2 cellular contexts compared by ENCODE assay signal in the genomic region with DNA sequence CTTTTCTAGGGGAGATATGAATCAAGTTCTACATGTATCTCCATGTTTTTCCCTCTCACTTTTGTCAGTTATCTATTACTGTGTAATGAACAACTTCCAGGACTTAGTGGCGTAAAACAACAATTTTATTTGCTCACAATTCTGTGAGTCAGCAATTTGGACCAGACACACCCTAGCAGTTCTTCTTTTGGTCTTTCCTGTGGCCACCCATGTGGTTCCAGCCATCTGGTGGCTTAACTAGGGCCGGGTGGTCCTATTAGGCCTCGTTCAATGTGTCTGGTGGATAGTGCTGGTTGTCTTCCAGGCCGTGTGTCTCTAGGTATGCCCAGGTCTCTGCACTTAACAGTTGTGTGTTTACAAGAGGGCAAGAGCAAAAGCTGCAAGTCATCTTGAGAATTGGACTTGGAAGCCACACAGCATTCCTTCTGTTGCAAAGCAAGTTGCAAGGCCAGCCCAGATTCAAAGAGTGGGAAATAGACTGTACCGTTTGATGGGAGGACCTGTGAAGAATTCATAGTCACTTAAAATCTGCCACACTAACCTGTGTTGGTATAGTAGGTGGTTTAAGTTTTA.
TF ChIP-seq lines count a peak whose summit lies in the region.

No MANE protein-coding gene starts in this region.

TF ChIP-seq in HepG2, 621 proteins besides CTCF, POLR2A, EP300 and RAD21 (continued from another document):
- TF ChIP-seq, protein P1, sequence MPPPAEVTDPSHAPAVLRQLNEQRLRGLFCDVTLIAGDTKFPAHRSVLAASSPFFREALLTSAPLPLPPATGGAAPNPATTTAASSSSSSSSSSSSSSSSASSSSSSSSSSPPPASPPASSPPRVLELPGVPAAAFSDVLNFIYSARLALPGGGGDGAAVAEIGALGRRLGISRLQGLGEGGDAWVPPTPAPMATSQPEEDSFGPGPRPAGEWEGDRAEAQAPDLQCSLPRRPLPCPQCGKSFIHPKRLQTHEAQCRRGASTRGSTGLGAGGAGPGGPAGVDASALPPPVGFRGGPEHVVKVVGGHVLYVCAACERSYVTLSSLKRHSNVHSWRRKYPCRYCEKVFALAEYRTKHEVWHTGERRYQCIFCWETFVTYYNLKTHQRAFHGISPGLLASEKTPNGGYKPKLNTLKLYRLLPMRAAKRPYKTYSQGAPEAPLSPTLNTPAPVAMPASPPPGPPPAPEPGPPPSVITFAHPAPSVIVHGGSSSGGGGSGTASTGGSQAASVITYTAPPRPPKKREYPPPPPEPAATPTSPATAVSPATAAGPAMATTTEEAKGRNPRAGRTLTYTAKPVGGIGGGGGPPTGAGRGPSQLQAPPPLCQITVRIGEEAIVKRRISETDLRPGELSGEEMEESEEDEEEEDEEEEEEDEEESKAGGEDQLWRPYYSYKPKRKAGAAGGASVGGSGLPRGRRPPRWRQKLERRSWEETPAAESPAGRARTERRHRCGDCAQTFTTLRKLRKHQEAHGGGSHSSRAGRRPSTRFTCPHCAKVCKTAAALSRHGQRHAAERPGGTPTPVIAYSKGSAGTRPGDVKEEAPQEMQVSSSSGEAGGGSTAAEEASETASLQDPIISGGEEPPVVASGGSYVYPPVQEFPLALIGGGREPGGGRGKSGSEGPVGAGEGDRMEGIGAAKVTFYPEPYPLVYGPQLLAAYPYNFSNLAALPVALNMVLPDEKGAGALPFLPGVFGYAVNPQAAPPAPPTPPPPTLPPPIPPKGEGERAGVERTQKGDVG (CRISPR knock-in tag; IDR thresholded peaks at IDR 0.05; ENCODE audit: borderline replicate concordance) = no peak
- no peak for TF ChIP-seq ZIK1 (CRISPR knock-in tag; IDR thresholded peaks at IDR 0.05; ENCODE audit: borderline replicate concordance, low read depth)
TF ChIP-seq in HepG2: peak in this region for 2.

TF ChIP-seq in WTC11, 78 proteins besides CTCF, POLR2A, EP300 and RAD21 (continued from another document):
- TF ChIP-seq, protein P2, sequence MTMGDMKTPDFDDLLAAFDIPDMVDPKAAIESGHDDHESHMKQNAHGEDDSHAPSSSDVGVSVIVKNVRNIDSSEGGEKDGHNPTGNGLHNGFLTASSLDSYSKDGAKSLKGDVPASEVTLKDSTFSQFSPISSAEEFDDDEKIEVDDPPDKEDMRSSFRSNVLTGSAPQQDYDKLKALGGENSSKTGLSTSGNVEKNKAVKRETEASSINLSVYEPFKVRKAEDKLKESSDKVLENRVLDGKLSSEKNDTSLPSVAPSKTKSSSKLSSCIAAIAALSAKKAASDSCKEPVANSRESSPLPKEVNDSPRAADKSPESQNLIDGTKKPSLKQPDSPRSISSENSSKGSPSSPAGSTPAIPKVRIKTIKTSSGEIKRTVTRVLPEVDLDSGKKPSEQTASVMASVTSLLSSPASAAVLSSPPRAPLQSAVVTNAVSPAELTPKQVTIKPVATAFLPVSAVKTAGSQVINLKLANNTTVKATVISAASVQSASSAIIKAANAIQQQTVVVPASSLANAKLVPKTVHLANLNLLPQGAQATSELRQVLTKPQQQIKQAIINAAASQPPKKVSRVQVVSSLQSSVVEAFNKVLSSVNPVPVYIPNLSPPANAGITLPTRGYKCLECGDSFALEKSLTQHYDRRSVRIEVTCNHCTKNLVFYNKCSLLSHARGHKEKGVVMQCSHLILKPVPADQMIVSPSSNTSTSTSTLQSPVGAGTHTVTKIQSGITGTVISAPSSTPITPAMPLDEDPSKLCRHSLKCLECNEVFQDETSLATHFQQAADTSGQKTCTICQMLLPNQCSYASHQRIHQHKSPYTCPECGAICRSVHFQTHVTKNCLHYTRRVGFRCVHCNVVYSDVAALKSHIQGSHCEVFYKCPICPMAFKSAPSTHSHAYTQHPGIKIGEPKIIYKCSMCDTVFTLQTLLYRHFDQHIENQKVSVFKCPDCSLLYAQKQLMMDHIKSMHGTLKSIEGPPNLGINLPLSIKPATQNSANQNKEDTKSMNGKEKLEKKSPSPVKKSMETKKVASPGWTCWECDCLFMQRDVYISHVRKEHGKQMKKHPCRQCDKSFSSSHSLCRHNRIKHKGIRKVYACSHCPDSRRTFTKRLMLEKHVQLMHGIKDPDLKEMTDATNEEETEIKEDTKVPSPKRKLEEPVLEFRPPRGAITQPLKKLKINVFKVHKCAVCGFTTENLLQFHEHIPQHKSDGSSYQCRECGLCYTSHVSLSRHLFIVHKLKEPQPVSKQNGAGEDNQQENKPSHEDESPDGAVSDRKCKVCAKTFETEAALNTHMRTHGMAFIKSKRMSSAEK (CRISPR knock-in tag; IDR thresholded peaks at IDR 0.05; ENCODE audit: borderline replicate concordance) = no peak
- TF ChIP-seq RORB (CRISPR knock-in tag; IDR thresholded peaks at IDR 0.05) (no peak), PRRX2 (CRISPR knock-in tag; IDR thresholded peaks at IDR 0.05) (no peak), ZNF263 (CRISPR knock-in tag; IDR thresholded peaks at IDR 0.05; ENCODE audit: low read depth) (no peak), ZNF416 (CRISPR knock-in tag; IDR thresholded peaks at IDR 0.05) (no peak), NR3C1 (CRISPR knock-in tag; conservative IDR thresholded peaks at IDR 0.05; ENCODE audit: low read depth) (no peak)
- TF ChIP-seq, protein P3, sequence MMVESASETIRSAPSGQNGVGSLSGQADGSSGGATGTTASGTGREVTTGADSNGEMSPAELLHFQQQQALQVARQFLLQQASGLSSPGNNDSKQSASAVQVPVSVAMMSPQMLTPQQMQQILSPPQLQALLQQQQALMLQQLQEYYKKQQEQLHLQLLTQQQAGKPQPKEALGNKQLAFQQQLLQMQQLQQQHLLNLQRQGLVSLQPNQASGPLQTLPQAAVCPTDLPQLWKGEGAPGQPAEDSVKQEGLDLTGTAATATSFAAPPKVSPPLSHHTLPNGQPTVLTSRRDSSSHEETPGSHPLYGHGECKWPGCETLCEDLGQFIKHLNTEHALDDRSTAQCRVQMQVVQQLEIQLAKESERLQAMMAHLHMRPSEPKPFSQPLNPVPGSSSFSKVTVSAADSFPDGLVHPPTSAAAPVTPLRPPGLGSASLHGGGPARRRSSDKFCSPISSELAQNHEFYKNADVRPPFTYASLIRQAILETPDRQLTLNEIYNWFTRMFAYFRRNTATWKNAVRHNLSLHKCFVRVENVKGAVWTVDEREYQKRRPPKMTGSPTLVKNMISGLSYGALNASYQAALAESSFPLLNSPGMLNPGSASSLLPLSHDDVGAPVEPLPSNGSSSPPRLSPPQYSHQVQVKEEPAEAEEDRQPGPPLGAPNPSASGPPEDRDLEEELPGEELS (CRISPR knock-in tag; IDR thresholded peaks at IDR 0.05) = no peak
- TF ChIP-seq, protein P4, sequence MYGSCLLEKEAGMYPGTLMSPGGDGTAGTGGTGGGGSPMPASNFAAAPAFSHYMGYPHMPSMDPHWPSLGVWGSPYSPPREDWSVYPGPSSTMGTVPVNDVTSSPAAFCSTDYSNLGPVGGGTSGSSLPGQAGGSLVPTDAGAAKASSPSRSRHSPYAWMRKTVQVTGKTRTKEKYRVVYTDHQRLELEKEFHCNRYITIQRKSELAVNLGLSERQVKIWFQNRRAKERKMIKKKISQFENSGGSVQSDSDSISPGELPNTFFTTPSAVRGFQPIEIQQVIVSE (CRISPR knock-in tag; IDR thresholded peaks at IDR 0.05; ENCODE audit: borderline replicate concordance) = no peak
- TF ChIP-seq, protein P5, sequence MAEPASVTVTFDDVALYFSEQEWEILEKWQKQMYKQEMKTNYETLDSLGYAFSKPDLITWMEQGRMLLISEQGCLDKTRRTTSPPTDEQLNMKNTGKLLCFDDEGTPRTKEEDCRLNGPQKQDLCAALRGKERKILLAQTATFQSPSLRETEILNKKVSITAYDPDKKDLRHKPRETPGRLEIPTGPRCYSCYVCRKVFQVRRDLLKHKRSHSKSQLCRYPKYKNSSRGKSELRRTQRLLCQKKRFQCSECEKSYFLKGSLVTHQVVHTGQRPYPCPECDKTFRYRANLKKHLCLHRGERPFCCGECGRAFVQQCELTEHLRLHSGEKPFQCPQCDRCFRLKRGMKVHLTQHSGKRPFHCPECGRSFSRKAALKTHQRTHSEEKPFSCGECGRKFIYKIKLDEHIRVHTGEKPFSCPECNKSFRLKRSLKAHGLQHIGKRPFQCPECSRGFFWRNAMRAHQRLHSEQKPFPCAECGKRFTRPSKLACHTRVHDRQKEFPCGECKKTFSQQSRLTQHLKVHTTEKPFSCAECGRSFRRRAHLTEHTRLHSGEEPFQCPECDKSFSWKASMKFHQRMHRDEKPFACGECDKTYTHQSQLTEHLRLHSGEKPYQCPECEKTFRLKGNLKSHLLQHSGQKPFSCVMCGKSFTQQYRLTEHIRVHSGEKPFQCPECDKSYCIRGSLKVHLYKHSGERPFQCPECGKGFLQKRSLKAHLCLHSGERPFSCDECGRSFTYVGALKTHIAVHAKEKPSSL (CRISPR knock-in tag; conservative IDR thresholded peaks at IDR 0.05) = no peak
